ENCODE assay signal across 1 cellular context in the genomic region with DNA sequence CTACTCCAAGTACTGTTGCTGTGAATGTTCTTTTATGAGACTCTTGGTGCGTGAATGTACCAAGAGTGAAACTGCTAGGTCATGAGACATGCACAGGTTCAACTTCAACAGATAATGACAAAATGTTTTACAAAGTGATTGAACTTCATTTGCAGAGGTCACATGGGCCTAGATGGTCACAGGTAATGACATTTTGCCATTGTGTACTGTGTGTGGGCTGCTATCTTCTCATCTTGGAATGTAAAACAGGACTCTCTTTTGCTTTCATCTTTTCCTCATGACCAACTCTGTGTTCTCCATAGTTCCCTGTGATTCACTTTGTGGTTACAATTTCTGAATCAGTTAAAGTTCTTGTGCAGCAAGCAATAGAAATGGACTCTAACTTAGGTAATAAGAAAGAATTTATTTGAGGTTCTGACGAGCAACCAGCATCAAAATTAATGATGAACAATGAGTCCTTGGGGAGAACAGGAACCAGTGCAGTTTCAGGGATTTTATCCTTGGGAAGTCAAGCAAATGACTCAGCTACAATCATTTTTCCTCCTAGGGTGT.
TF ChIP-seq lines count a peak whose summit lies in the region.

No MANE protein-coding gene starts in this region.

TF ChIP-seq in H1, 55 proteins besides CTCF, POLR2A, EP300 and RAD21:
- TF ChIP-seq SIX5 (IDR thresholded peaks at IDR 0.05; ENCODE audit: low read depth, low read length) (no peak), HDAC6 (IDR thresholded peaks at IDR 0.05; ENCODE audit: low read depth, low read length) (no peak), GABPA (IDR thresholded peaks at IDR 0.05; ENCODE audit: borderline replicate concordance, insufficient read depth, low read length) (no peak), MAFK (IDR thresholded peaks at IDR 0.05; ENCODE audit: low read depth, low read length) (no peak), RFX5 (IDR thresholded peaks at IDR 0.05; ENCODE audit: borderline replicate concordance, low read depth, low read length) (no peak), KDM4A (IDR thresholded peaks at IDR 0.05; ENCODE audit: low read depth, low read length, severe bottlenecking) (no peak)
